ENCODE assay signal across 1 cellular context in genomic region chr5:160418561-160419457, GRCh38.
TF ChIP-seq lines count a peak whose summit lies in the region.

Gene SLU7, minus strand, starts transcription at chr5:160419081. Its CDS starts 3,787 bp downstream, at chr5:160415294.

TF ChIP-seq in HepG2, 621 proteins besides CTCF, POLR2A, EP300 and RAD21 (continued from another document and continues in another):
- no peak for TF ChIP-seq GLMP (CRISPR knock-in tag; IDR thresholded peaks at IDR 0.05; ENCODE audit: borderline replicate concordance)
- TF ChIP-seq TEAD2 (CRISPR knock-in tag; IDR thresholded peaks at IDR 0.05): no peak
- peak; percentile 33; the same call in 1 of the 2 replicates for TF ChIP-seq ZNF362 (CRISPR knock-in tag; IDR thresholded peaks at IDR 0.05; ENCODE audit: borderline replicate concordance)
- no peak for TF ChIP-seq ZC3H13 (CRISPR knock-in tag; IDR thresholded peaks at IDR 0.05)
- 0 out of 2 replicates have a peak, but pooled peaks have one; percentile 27 for TF ChIP-seq ZNF724P (CRISPR knock-in tag; IDR thresholded peaks at IDR 0.05; ENCODE audit: borderline replicate concordance)
- no peak for TF ChIP-seq ZNF484 (CRISPR knock-in tag; IDR thresholded peaks at IDR 0.05; ENCODE audit: borderline replicate concordance, low read depth)
- TF ChIP-seq IKZF4 (CRISPR knock-in tag; IDR thresholded peaks at IDR 0.05; ENCODE audit: borderline replicate concordance, low read depth, not compliant biosample characterization): no peak
- TF ChIP-seq NR2F1 (CRISPR knock-in tag; IDR thresholded peaks at IDR 0.05): no peak
- TF ChIP-seq GTF3A (CRISPR knock-in tag; conservative IDR thresholded peaks at IDR 0.05): no peak
- 0 out of 2 replicates have a peak, but pooled peaks have one; percentile 25 for TF ChIP-seq ZSCAN9 (CRISPR knock-in tag; IDR thresholded peaks at IDR 0.05; ENCODE audit: borderline replicate concordance)
- TF ChIP-seq ZNF232 (CRISPR knock-in tag; IDR thresholded peaks at IDR 0.05; ENCODE audit: borderline replicate concordance): no peak
- no peak for TF ChIP-seq LRRFIP1 (CRISPR knock-in tag; conservative IDR thresholded peaks at IDR 0.05)
- TF ChIP-seq MXD4 (CRISPR knock-in tag; IDR thresholded peaks at IDR 0.05): 0 out of 2 replicates have a peak, but pooled peaks have one; percentile 33
- TF ChIP-seq TFAP4 (IDR thresholded peaks at IDR 0.05; ENCODE audit: borderline replicate concordance, low read depth): no peak
- no peak for TF ChIP-seq ZBTB20 (CRISPR knock-in tag; IDR thresholded peaks at IDR 0.05; ENCODE audit: borderline replicate concordance, low read depth)
- no peak for TF ChIP-seq TCF7L2 (IDR thresholded peaks at IDR 0.05; ENCODE audit: low read depth, low read length)
- no peak for TF ChIP-seq MLXIP (CRISPR knock-in tag; IDR thresholded peaks at IDR 0.05; ENCODE audit: borderline replicate concordance)
- TF ChIP-seq RNF219 (CRISPR knock-in tag; IDR thresholded peaks at IDR 0.05): no peak
- no peak for TF ChIP-seq ZSCAN20 (CRISPR knock-in tag; IDR thresholded peaks at IDR 0.05; ENCODE audit: borderline replicate concordance)
- TF ChIP-seq PLSCR1 (CRISPR knock-in tag; IDR thresholded peaks at IDR 0.05; ENCODE audit: borderline replicate concordance): no peak
- TF ChIP-seq CENPX (CRISPR knock-in tag; IDR thresholded peaks at IDR 0.05): no peak
- no peak for TF ChIP-seq FOXM1 (CRISPR knock-in tag; IDR thresholded peaks at IDR 0.05)
- 0 out of 2 replicates have a peak, but pooled peaks have one; percentile 19 for TF ChIP-seq FOXC1 (CRISPR knock-in tag; IDR thresholded peaks at IDR 0.05; ENCODE audit: borderline replicate concordance)
- TF ChIP-seq ZBTB42 (CRISPR knock-in tag; IDR thresholded peaks at IDR 0.05): no peak
- TF ChIP-seq ZNF275 (CRISPR knock-in tag; IDR thresholded peaks at IDR 0.05; ENCODE audit: borderline replicate concordance): no peak
- TF ChIP-seq DR1 (CRISPR knock-in tag; IDR thresholded peaks at IDR 0.05): peak; percentile 55; the same call in 1 of the 2 replicates
- TF ChIP-seq RBM39 (IDR thresholded peaks at IDR 0.05; ENCODE audit: low read depth, low read length, poor library complexity, severe bottlenecking): no peak
- TF ChIP-seq NFKB2 (CRISPR knock-in tag; IDR thresholded peaks at IDR 0.05; ENCODE audit: borderline replicate concordance): no peak
- TF ChIP-seq RFX5 (IDR thresholded peaks at IDR 0.05; ENCODE audit: low read depth, low read length): no peak
- TF ChIP-seq TFE3 (CRISPR knock-in tag; IDR thresholded peaks at IDR 0.05): no peak
- TF ChIP-seq YEATS2 (CRISPR knock-in tag; IDR thresholded peaks at IDR 0.05; ENCODE audit: borderline replicate concordance): peak; percentile 93
- no peak for TF ChIP-seq TFDP2 (CRISPR knock-in tag; IDR thresholded peaks at IDR 0.05)
- no peak for TF ChIP-seq ZNF709 (CRISPR knock-in tag; IDR thresholded peaks at IDR 0.05)
- no peak for TF ChIP-seq SP1 (IDR thresholded peaks at IDR 0.05)
- TF ChIP-seq SP1 (CRISPR knock-in tag; IDR thresholded peaks at IDR 0.05): no peak; the same call in 1 of the 2 replicates
- TF ChIP-seq MEIS2 (CRISPR knock-in tag; IDR thresholded peaks at IDR 0.05): no peak
- no peak for TF ChIP-seq ZBTB33 (CRISPR knock-in tag; IDR thresholded peaks at IDR 0.05)
- TF ChIP-seq SRSF4 (IDR thresholded peaks at IDR 0.05; ENCODE audit: low read depth, low read length, poor library complexity, severe bottlenecking): no peak
- TF ChIP-seq U2AF2 (IDR thresholded peaks at IDR 0.05; ENCODE audit: low read depth, low read length): no peak
